In genomic region chr16:11517926-11518325, GRCh38 we compare ENCODE assay signal across 25 cellular contexts.
"Had no signal": no experiment of that assay in that cellular context is flagged by ENCODE, and none has a peak within 500 bp of the region (broad histone marks: within the 10 kb centered on the region; RNA-seq: fewer than 3 reads in every experiment).

No MANE protein-coding gene starts in this region.

- H3K4me1 ChIP-seq: ascending aorta, body of pancreas had no signal

- H3K27ac ChIP-seq: ascending aorta, body of pancreas, KMS-11 had no signal

- H3K9ac ChIP-seq: KMS-11 had no signal

- H3K36me3 ChIP-seq: ascending aorta, MG63 had no signal

- H3K4me2 ChIP-seq: KMS-11 had no signal

- H3K4me3 ChIP-seq: ascending aorta, body of pancreas, MG63 had no signal

- H3K27me3 ChIP-seq: ascending aorta, body of pancreas, MG63 had no signal

- DNase-seq: activated B cell treated with CpG ODN at 0.5 μM for 24 hours; activated CD4-positive, alpha-beta T cell treated with anti-CD3 and anti-CD28 coated beads for 1 hour; activated CD4-positive, alpha-beta T cell treated with anti-CD3 and anti-CD28 coated beads, Interleukin-2, amount 10 ng/mL, durations not matched to agents 24 days and 14 days; activated CD4-positive, alpha-beta T cell treated with anti-CD3 and anti-CD28 coated beads, Interleukin-2, amount 50 U/mL, for 48 hours; activated CD8-positive, alpha-beta memory T cell treated with anti-CD3 and anti-CD28 coated beads, Interleukin-2, amount 10 ng/mL, durations not matched to agents 7 days and 5 days; activated effector memory CD4-positive, alpha-beta T cell treated with Interleukin-2 at 50 U/mL for 16 hours; activated naive CD4-positive, alpha-beta T cell; activated naive CD8-positive, alpha-beta T cell treated with anti-CD3 and anti-CD28 coated beads, Interleukin-2, amount 50 U/mL, for 24 hours; activated T-cell treated with anti-CD3 and anti-CD28 coated beads, Interleukin-2, amount 50 U/mL, for 24 hours; amniotic stem cell; body of pancreas; central memory CD4-positive, alpha-beta T cell; MG63; NCI-H1105; NCI-H1436; NCI-H1694 treated with DMSO at 0.1 percent for 48 hours; NCI-H2029 treated with DMSO at 0.1 percent for 48 hours; NCI-H510A treated with DMSO at 0.1 percent for 48 hours; PC-3; SIG-M5; T-helper 2 cell; T1000 had no signal

- H3K9me3 ChIP-seq: ascending aorta, body of pancreas, MG63 had no signal

- ATAC-seq: activated CD8-positive, alpha-beta memory T cell treated with anti-CD3 and anti-CD28 coated beads, Interleukin-2, amount 10 ng/mL, durations not matched to agents 7 days and 5 days; activated naive CD4-positive, alpha-beta T cell treated with anti-CD3 and anti-CD28 coated beads, Interleukin-2, amount 50 U/mL, for 72 hours; activated naive CD8-positive, alpha-beta T cell treated with anti-CD3 and anti-CD28 coated beads, Interleukin-2, amount 50 U/mL, for 24 hours; body of pancreas; PC-3 had no signal
